ENCODE assay signal across 20 cellular contexts in the genomic region with DNA sequence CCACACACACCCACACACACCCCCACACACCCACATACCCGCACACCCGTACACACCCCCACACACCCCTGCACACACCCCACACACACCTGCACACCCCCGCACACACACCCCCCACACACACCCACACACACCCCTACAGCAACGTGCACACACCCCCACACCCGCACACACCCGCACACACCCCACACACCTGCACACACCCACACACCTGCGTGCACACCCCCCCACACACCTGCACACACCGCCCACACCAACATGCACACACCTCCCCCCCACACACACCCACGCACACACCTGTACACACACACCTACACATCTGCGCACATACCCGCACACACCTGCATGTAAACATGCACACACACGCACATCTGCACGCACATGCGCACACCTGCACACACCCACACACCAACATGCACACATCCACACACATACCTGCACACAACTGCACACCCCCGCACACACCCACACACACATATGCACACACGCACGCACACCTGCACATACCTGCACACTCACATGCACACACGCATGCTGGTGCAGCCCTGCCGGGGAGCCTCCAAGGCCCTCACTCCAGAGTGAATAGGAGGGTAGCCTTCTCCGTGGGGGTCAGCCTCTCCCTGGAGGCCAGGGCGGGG. TPM values are rescaled to one million over a fixed set of nuclear protein-coding genes. Genes with fewer than 3 reads are reported as not detected.
A peak's percentile ranks its signal among the peaks of the same experiment; 100 is the strongest.
DNase-seq lines count a peak whose midpoint lies in the region; ATAC-seq and TF ChIP-seq lines count a peak whose summit lies in the region.
"Had no signal": no experiment of that assay in that cellular context is flagged by ENCODE, and none has a peak within 500 bp of the region (broad histone marks: within the 10 kb centered on the region; RNA-seq: fewer than 3 reads in every experiment).

No MANE protein-coding gene starts in this region.

- ATAC-seq in sciatic nerve = peak; percentile 15

- no peak for DNase-seq in activated CD4-positive, alpha-beta T cell treated with anti-CD3 and anti-CD28 coated beads, Interleukin-2, amount 10 ng/mL, durations not matched to agents 24 days and 14 days
- DNase-seq in activated CD4-positive, alpha-beta T cell treated with anti-CD3 and anti-CD28 coated beads, Interleukin-2, amount 50 U/mL, for 48 hours = no peak
- DNase-seq in H7 = peak; percentile 14
- peak; percentile 84 for DNase-seq in chondrocyte (ENCODE audit: low spot score)
- DNase-seq in sciatic nerve (ENCODE audit: low spot score) = no peak
- no peak for DNase-seq in activated naive CD4-positive, alpha-beta T cell treated with anti-CD3 and anti-CD28 coated beads, Interleukin-2, amount 10 ng/mL, durations not matched to agents 7 days and 5 days
- no peak for DNase-seq in NCI-H510A treated with DMSO at 0.1 percent for 48 hours (lab: John Stamatoyannopoulos, UW)
- DNase-seq in KBM-7 = no peak
- DNase-seq: DMS 273 treated with DMSO at 0.1 percent for 48 hours; HCEC 1CT; KG1; NCI-H1048; NCI-H345; NCI-H69; NK-92 treated with Interleukin-12 subunit alpha and Interleukin-12 subunit beta, amount 100 ng/mL, for 24 hours; OCI-M1 had no signal

- H3K27ac Mint-ChIP-seq in activated CD4-positive, alpha-beta T cell treated with anti-CD3 and anti-CD28 coated beads, Interleukin-2, amount 10 ng/mL, durations not matched to agents 24 days and 14 days = peak overlapping the region; percentile 30
- H3K27ac Mint-ChIP-seq in chondrocyte (ENCODE audit: unreplicated experiment) = no peak overlapping the region
- H3K27ac Mint-ChIP-seq in activated naive CD4-positive, alpha-beta T cell treated with anti-CD3 and anti-CD28 coated beads, Interleukin-2, amount 10 ng/mL, durations not matched to agents 7 days and 5 days = no peak overlapping the region

- no peak overlapping the region for H3K4me3 ChIP-seq in H7 (ENCODE audit: insufficient read depth, low read depth, low read length)
- H3K4me3 ChIP-seq: BLaER1 treated with 17β-estradiol and CSF1 and Interleukin-3, amounts not matched to agents 10 nM and 100 nM had no signal

- H3K27me3 ChIP-seq in H7 (ENCODE audit: control insufficient read depth, insufficient read depth, low read length) = no peaks in the 10 kb centered on the region

- in situ Hi-C loops in KBM-7 (cut with MboI; ENCODE audit: low pct_unique_long_range_greater_than_20kb, low sequenced_read_pairs) = no loop called here

- peaks cover 12% of the 10 kb centered on the region for H3K36me3 ChIP-seq in H7 (replicated peaks; ENCODE audit: control insufficient read depth, insufficient read depth, low read length)

- intact Hi-C loops in activated CD4-positive, alpha-beta T cell treated with anti-CD3 and anti-CD28 coated beads, Interleukin-2, amount 10 ng/mL, durations not matched to agents 24 days and 14 days (cut with micrococcal nuclease) = no loop called here
- intact Hi-C loops in sciatic nerve (cut with DNase I) = no loop called here

- H3K4me3 Mint-ChIP-seq in activated CD4-positive, alpha-beta T cell treated with anti-CD3 and anti-CD28 coated beads, Interleukin-2, amount 10 ng/mL, durations not matched to agents 24 days and 14 days = no peak overlapping the region
- H3K4me3 Mint-ChIP-seq in chondrocyte (ENCODE audit: unreplicated experiment) = no peak overlapping the region
- H3K4me3 Mint-ChIP-seq in activated naive CD4-positive, alpha-beta T cell treated with anti-CD3 and anti-CD28 coated beads, Interleukin-2, amount 10 ng/mL, durations not matched to agents 7 days and 5 days = no peak overlapping the region

- peaks cover 21% of the 10 kb centered on the region for H3K36me3 Mint-ChIP-seq in activated CD4-positive, alpha-beta T cell treated with anti-CD3 and anti-CD28 coated beads, Interleukin-2, amount 10 ng/mL, durations not matched to agents 24 days and 14 days (ENCODE audit: low read depth)
- peaks cover 18% of the 10 kb centered on the region for H3K36me3 Mint-ChIP-seq in chondrocyte (ENCODE audit: low read depth)
- peaks cover 34% of the 10 kb centered on the region for H3K36me3 Mint-ChIP-seq in activated naive CD4-positive, alpha-beta T cell treated with anti-CD3 and anti-CD28 coated beads, Interleukin-2, amount 10 ng/mL, durations not matched to agents 7 days and 5 days

- CTCF ChIA-PET in activated naive CD4-positive, alpha-beta T cell treated with anti-CD3 and anti-CD28 coated beads, Interleukin-2, amount 10 ng/mL, durations not matched to agents 7 days and 5 days (lab: Charles Lee) = interaction anchor here (1.4 kb wide), 1 partner anchor 36 kb away, joined by 4 read pairs; no protein-coding TSS in a partner anchor

- H3K4me1 Mint-ChIP-seq in activated CD4-positive, alpha-beta T cell treated with anti-CD3 and anti-CD28 coated beads, Interleukin-2, amount 10 ng/mL, durations not matched to agents 24 days and 14 days = peaks cover 12% of the 10 kb centered on the region
- peaks cover 3% of the 10 kb centered on the region for H3K4me1 Mint-ChIP-seq in chondrocyte (ENCODE audit: low read depth)
- H3K4me1 Mint-ChIP-seq in activated naive CD4-positive, alpha-beta T cell treated with anti-CD3 and anti-CD28 coated beads, Interleukin-2, amount 10 ng/mL, durations not matched to agents 7 days and 5 days = peaks cover 41% of the 10 kb centered on the region

- no peak for TF ChIP-seq CTCF in chondrocyte (IDR thresholded peaks at IDR 0.05)

- no peaks in the 10 kb centered on the region for H3K27me3 Mint-ChIP-seq in activated CD4-positive, alpha-beta T cell treated with anti-CD3 and anti-CD28 coated beads, Interleukin-2, amount 10 ng/mL, durations not matched to agents 24 days and 14 days
- no peaks in the 10 kb centered on the region for H3K27me3 Mint-ChIP-seq in chondrocyte (ENCODE audit: low read depth)
- no peaks in the 10 kb centered on the region for H3K27me3 Mint-ChIP-seq in activated naive CD4-positive, alpha-beta T cell treated with anti-CD3 and anti-CD28 coated beads, Interleukin-2, amount 10 ng/mL, durations not matched to agents 7 days and 5 days

- no peaks in the 10 kb centered on the region for H3K9me3 Mint-ChIP-seq in activated CD4-positive, alpha-beta T cell treated with anti-CD3 and anti-CD28 coated beads, Interleukin-2, amount 10 ng/mL, durations not matched to agents 24 days and 14 days
- no peaks in the 10 kb centered on the region for H3K9me3 Mint-ChIP-seq in chondrocyte (ENCODE audit: low read depth)
- H3K9me3 Mint-ChIP-seq in activated naive CD4-positive, alpha-beta T cell treated with anti-CD3 and anti-CD28 coated beads, Interleukin-2, amount 10 ng/mL, durations not matched to agents 7 days and 5 days = no peaks in the 10 kb centered on the region

RNA-seq across cellular contexts. Expression of gene ASPSCR1, which starts 7.5 kb away (rescaled TPM):
- 35.1 and 37.3 TPM in 2 replicates for total RNA-seq in activated CD4-positive, alpha-beta T cell treated with anti-CD3 and anti-CD28 coated beads, Interleukin-2, amount 10 ng/mL, durations not matched to agents 24 days and 14 days
- total RNA-seq in H7 (2014; rRNA removed; shearing (Covaris generic)) = 62.1 and 65.8 TPM in 2 replicates
- total RNA-seq in chondrocyte = 30.4 to 36.9 TPM (median 36.1 TPM) in 3 replicates
- total RNA-seq in sciatic nerve = 32.5 TPM

RNA-seq across cellular contexts. Expression of gene NOTUM, which starts 23.9 kb away (rescaled TPM):
- 1.7 and 1.8 TPM in 2 replicates for total RNA-seq in activated CD4-positive, alpha-beta T cell treated with anti-CD3 and anti-CD28 coated beads, Interleukin-2, amount 10 ng/mL, durations not matched to agents 24 days and 14 days
- total RNA-seq in H7 (2014; rRNA removed; shearing (Covaris generic)) = 2.0 and 2.3 TPM in 2 replicates
- total RNA-seq in chondrocyte (0.29 TPM in 1 of 3 replicates, not detected in the others), sciatic nerve (not detected)

RNA-seq across cellular contexts. Expression of gene CENPX, which starts 37.8 kb away (rescaled TPM):
- 116 and 123 TPM in 2 replicates for total RNA-seq in activated CD4-positive, alpha-beta T cell treated with anti-CD3 and anti-CD28 coated beads, Interleukin-2, amount 10 ng/mL, durations not matched to agents 24 days and 14 days
- 171 and 247 TPM in 2 replicates for total RNA-seq in H7 (2014; rRNA removed; shearing (Covaris generic))
- total RNA-seq in chondrocyte (18.1 to 25.1 TPM (median 19.2 TPM) in 3 replicates), sciatic nerve (33.6 TPM)

RNA-seq across cellular contexts. Expression of gene MYADML2, which starts 37.9 kb away (rescaled TPM):
- total RNA-seq in activated CD4-positive, alpha-beta T cell treated with anti-CD3 and anti-CD28 coated beads, Interleukin-2, amount 10 ng/mL, durations not matched to agents 24 days and 14 days = not detected in 2 replicates
- total RNA-seq in H7 (2014; rRNA removed; shearing (Covaris generic)) = 0.24 and 0.30 TPM in 2 replicates
- total RNA-seq in chondrocyte (not detected in 3 replicates), sciatic nerve (not detected)
- total RNA-seq: Daoy, M059J, SK-MEL-5 had no signal

RNA-seq across cellular contexts. Expression of gene LRRC45, which starts 38.2 kb away (rescaled TPM):
- 39.0 and 40.6 TPM in 2 replicates for total RNA-seq in activated CD4-positive, alpha-beta T cell treated with anti-CD3 and anti-CD28 coated beads, Interleukin-2, amount 10 ng/mL, durations not matched to agents 24 days and 14 days
- total RNA-seq in H7 (2014; rRNA removed; shearing (Covaris generic)) = 45.2 and 46.5 TPM in 2 replicates
- total RNA-seq in chondrocyte (7.9 to 12.8 TPM (median 8.2 TPM) in 3 replicates), sciatic nerve (8.6 TPM)

Comparison
In these comparisons a context has a peak if more than half of its experiments do, and no peak if none do; other contexts are left out.
1. DNase-seq: peak in H7 (single experiment) and chondrocyte (single experiment); none in activated CD4-positive, alpha-beta T cell treated with anti-CD3 and anti-CD28 coated beads, Interleukin-2, amount 10 ng/mL, durations not matched to agents 24 days and 14 days (single experiment), activated CD4-positive, alpha-beta T cell treated with anti-CD3 and anti-CD28 coated beads, Interleukin-2, amount 50 U/mL, for 48 hours (0 of 2), sciatic nerve (single experiment), activated naive CD4-positive, alpha-beta T cell treated with anti-CD3 and anti-CD28 coated beads, Interleukin-2, amount 10 ng/mL, durations not matched to agents 7 days and 5 days (single experiment), NCI-H510A treated with DMSO at 0.1 percent for 48 hours (single experiment) and KBM-7 (single experiment).